Comparison of ENCODE assay signal across 18 cellular contexts in genomic region chr7:65441010-65441409, GRCh38.
DNase-seq lines count a peak whose midpoint lies in the region; ATAC-seq and TF ChIP-seq lines count a peak whose summit lies in the region.
"Had no signal": no experiment of that assay in that cellular context is flagged by ENCODE, and none has a peak within 500 bp of the region (broad histone marks: within the 10 kb centered on the region; RNA-seq: fewer than 3 reads in every experiment).

No MANE protein-coding gene starts in this region.

- no peak overlapping the region for H3K4me3 Mint-ChIP-seq in osteocyte (ENCODE audit: unreplicated experiment)
- H3K4me3 Mint-ChIP-seq: activated CD4-positive, alpha-beta T cell treated with anti-CD3 and anti-CD28 coated beads, Interleukin-2, amount 10 ng/mL, durations not matched to agents 24 days and 14 days had no signal

- TF ChIP-seq POLR2A in transverse colon (IDR thresholded peaks at IDR 0.05), result no peak

- no peak for TF ChIP-seq EP300 in transverse colon (IDR thresholded peaks at IDR 0.05; ENCODE audit: low read depth)

- intact Hi-C loops in transverse colon (cut with DNase I; ENCODE audit: low total_unique reads), result no loop called here

- H3K27ac ChIP-seq in transverse colon, result no peak overlapping the region
- H3K27ac ChIP-seq: BLaER1, esophagus muscularis mucosa had no signal

- H3K4me3 ChIP-seq in transverse colon, result no peak overlapping the region
- H3K4me3 ChIP-seq: BLaER1, esophagus muscularis mucosa had no signal

- in situ Hi-C loops in transverse colon (cut with MboI; ENCODE audit: low pct_ligation_motif_present in 1 of 4, low pct_unique_long_range_greater_than_20kb in 1 of 4, low sequenced_read_pairs in 3 of 4), result no loop called here

- H3K9me3 Mint-ChIP-seq in osteocyte (ENCODE audit: unreplicated experiment), result peaks cover 16% of the 10 kb centered on the region

- no peaks in the 10 kb centered on the region for H3K9me3 ChIP-seq in transverse colon
- H3K9me3 ChIP-seq: BLaER1, esophagus muscularis mucosa had no signal

- H3K27me3 ChIP-seq in transverse colon, result no peaks in the 10 kb centered on the region
- H3K27me3 ChIP-seq: BLaER1, esophagus muscularis mucosa had no signal

- H3K4me1 Mint-ChIP-seq in osteocyte (ENCODE audit: unreplicated experiment), result no peaks in the 10 kb centered on the region
- H3K4me1 Mint-ChIP-seq: activated CD4-positive, alpha-beta T cell treated with anti-CD3 and anti-CD28 coated beads, Interleukin-2, amount 10 ng/mL, durations not matched to agents 24 days and 14 days had no signal

- ATAC-seq in GM19351 (IDR thresholded peaks at IDR 0.05; ENCODE audit: unreplicated experiment), result no peak

- no peak for TF ChIP-seq CTCF in transverse colon (IDR thresholded peaks at IDR 0.05)
- TF ChIP-seq CTCF in osteocyte (IDR thresholded peaks at IDR 0.05), result no peak

- H3K36me3 Mint-ChIP-seq in osteocyte (ENCODE audit: unreplicated experiment), result no peaks in the 10 kb centered on the region

- no peaks in the 10 kb centered on the region for H3K27me3 Mint-ChIP-seq in osteocyte (ENCODE audit: unreplicated experiment)
- H3K27me3 Mint-ChIP-seq: activated CD4-positive, alpha-beta T cell treated with anti-CD3 and anti-CD28 coated beads, Interleukin-2, amount 10 ng/mL, durations not matched to agents 24 days and 14 days had no signal

- peak; percentile 5 for DNase-seq in AG08396 (ENCODE audit: low spot score)
- peak; percentile 19 for DNase-seq in HPDE6-E6E7 (ENCODE audit: extremely low spot score)
- peak; percentile 65 for DNase-seq in amniotic epithelial cell (ENCODE audit: low read depth)
- peak; percentile 56 for DNase-seq in glomerular visceral epithelial cell (ENCODE audit: extremely low spot score)
- DNase-seq in transverse colon, result no peak
- no peak for DNase-seq in osteocyte (ENCODE audit: extremely low spot score, unreplicated experiment)
- DNase-seq in activated CD8-positive, alpha-beta memory T cell treated with anti-CD3 and anti-CD28 coated beads, Interleukin-2, amount 50 U/mL, for 4 hours, result no peak
- DNase-seq: activated CD4-positive, alpha-beta T cell treated with anti-CD3 and anti-CD28 coated beads, Interleukin-2, amount 10 ng/mL, durations not matched to agents 24 days and 14 days; caudate nucleus; GDM1; OCI-M1; retina; stimulated activated CD4-positive, alpha-beta T cell treated with anti-CD3 and anti-CD28 coated beads, Interleukin-4, amount 100 ng/mL, for 4 hours; stimulated activated naive CD4-positive, alpha-beta T cell treated with Interleukin-2 at 50 U/mL for 16 hours; T-helper 2 cell had no signal

- H3K4me1 ChIP-seq in transverse colon, result no peaks in the 10 kb centered on the region
- H3K4me1 ChIP-seq: BLaER1, esophagus muscularis mucosa had no signal

- no peaks in the 10 kb centered on the region for H3K36me3 ChIP-seq in transverse colon
- H3K36me3 ChIP-seq: BLaER1, esophagus muscularis mucosa had no signal

- H3K27ac Mint-ChIP-seq in osteocyte (ENCODE audit: unreplicated experiment), result no peak overlapping the region
- H3K27ac Mint-ChIP-seq: activated CD4-positive, alpha-beta T cell treated with anti-CD3 and anti-CD28 coated beads, Interleukin-2, amount 10 ng/mL, durations not matched to agents 24 days and 14 days had no signal

Comparison
In these comparisons a context has a peak if more than half of its experiments do, and no peak if none do; other contexts are left out.
1. DNase-seq: peak in AG08396 (single experiment), HPDE6-E6E7 (single experiment), amniotic epithelial cell (single experiment) and glomerular visceral epithelial cell (single experiment); none in transverse colon (single experiment), osteocyte (single experiment) and activated CD8-positive, alpha-beta memory T cell treated with anti-CD3 and anti-CD28 coated beads, Interleukin-2, amount 50 U/mL, for 4 hours (single experiment).